Comparison of ENCODE assay signal across 8 cellular contexts in the genomic region with DNA sequence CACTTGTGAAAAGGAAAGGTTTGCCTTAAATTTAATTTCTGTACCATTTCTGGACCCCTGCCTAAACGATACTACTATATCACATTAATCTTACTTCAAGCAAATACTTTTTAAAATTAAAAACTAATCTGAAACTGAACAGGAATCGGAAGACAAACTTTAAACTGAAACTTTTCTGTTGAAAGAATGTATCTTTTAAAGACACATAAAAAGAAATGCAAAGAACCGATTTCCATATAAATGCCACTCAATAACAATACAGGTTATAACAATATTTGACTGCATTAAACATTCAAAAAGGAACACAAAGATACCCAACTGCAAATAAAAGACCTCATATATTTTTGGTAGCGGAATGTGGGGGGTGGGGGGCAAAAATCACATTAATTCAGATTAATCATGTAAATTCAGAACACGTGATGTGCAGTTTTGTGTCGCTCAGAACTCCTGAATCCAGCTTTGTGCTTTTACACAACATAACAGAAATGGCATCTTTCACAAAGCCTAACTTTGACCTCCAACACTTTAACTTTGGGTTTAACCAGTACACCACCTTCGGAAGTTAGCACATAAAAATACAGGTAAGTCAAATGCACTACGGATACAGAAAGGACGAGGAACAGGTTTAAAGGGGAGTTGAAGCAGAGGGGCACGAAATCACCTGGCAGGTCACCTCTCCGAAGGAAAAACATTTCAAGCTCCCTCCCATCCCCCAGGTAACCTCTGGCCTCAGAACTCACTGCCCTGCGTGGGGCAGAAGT. TPM values are rescaled to one million over a fixed set of nuclear protein-coding genes. Genes with fewer than 3 reads are reported as not detected.
DNase-seq lines count a peak whose midpoint lies in the region; ATAC-seq, FAIRE-seq and TF ChIP-seq lines count a peak whose summit lies in the region.

No MANE protein-coding gene starts in this region.

- no peaks in the 10 kb centered on the region for H3K9me3 ChIP-seq in Peyer's patch
- H3K9me3 ChIP-seq in esophagus (ENCODE audit: control insufficient read depth in 2 of 2, insufficient read depth in 1 of 2, low read depth in 1 of 2, low read length in 1 of 2), result peaks cover 0 to 3% of the 10 kb centered on the region in 2 donors
- no peaks in the 10 kb centered on the region for H3K9me3 ChIP-seq in pancreas

- TF ChIP-seq CTCF in Peyer's patch (IDR thresholded peaks at IDR 0.05) (no peak), pancreas (IDR thresholded peaks at IDR 0.05) (no peak)

- FAIRE-seq in pancreas (lab: Jason Lieb, UNC), result no peak

- H3K36me3 ChIP-seq in Peyer's patch (no peaks in the 10 kb centered on the region), esophagus (ENCODE audit: control insufficient read depth in 2 of 2, insufficient read depth in 2 of 2, low read length in 1 of 2) (no peaks in the 10 kb centered on the region), pancreas (no peaks in the 10 kb centered on the region)

- peak overlapping the region; percentile 48 to 76 (median 57) for H3K4me3 ChIP-seq in Peyer's patch
- H3K4me3 ChIP-seq in esophagus (ENCODE audit: low read depth in 1 of 2, low read length in 2 of 2), result peak overlapping the region; percentile 52 to 61
- H3K4me3 ChIP-seq in pancreas, result peak overlapping the region; percentile 54 to 85 (median 70)

- intact Hi-C loops in pancreas (cut with DNase I), result no loop called here

- peaks cover 0 to 5% (median 0%) of the 10 kb centered on the region in 4 donors for H3K4me1 ChIP-seq in Peyer's patch
- H3K4me1 ChIP-seq in esophagus (ENCODE audit: control insufficient read depth in 2 of 2, insufficient read depth in 2 of 2, low read length in 1 of 2), result no peaks in the 10 kb centered on the region
- peaks cover 10 to 19% (median 19%) of the 10 kb centered on the region in 3 donors for H3K4me1 ChIP-seq in pancreas

- H3K27ac ChIP-seq in Peyer's patch (peak overlapping the region; percentile 73 to 94 (median 77)), esophagus (ENCODE audit: low read depth in 2 of 2, low read length in 1 of 2) (peak overlapping the region; percentile 71 to 81), pancreas (peak overlapping the region; percentile 56 to 99 (median 72))

- DNase-seq in Caki2 (ENCODE audit: low read depth), result peak; percentile 21
- no peak for DNase-seq in Peyer's patch
- DNase-seq in pancreas, result no peak
- no peak for DNase-seq in foreskin melanocyte
- no peak for DNase-seq in left lobe of liver (ENCODE audit: low spot score)
- DNase-seq in SHP77 treated with DMSO at 0.1 percent for 48 hours (lab: John Stamatoyannopoulos, UW), result no peak
- DNase-seq in NCI-H146 (lab: John Stamatoyannopoulos, UW), result no peak

- ATAC-seq in pancreas (no peak), left lobe of liver (no peak)

- peaks cover 0 to 5% of the 10 kb centered on the region in 2 donors for H3K27me3 ChIP-seq in Peyer's patch
- H3K27me3 ChIP-seq in esophagus (ENCODE audit: control insufficient read depth in 1 of 2, insufficient read depth in 2 of 2, low read length in 2 of 2), result no peaks in the 10 kb centered on the region
- no peaks in the 10 kb centered on the region for H3K27me3 ChIP-seq in pancreas

- in situ Hi-C loops in Caki2 (cut with HindIII; ENCODE audit: low pct_unique_long_range_greater_than_20kb, low sequenced_read_pairs), result no loop called here

- TF ChIP-seq POLR2A in Peyer's patch (IDR thresholded peaks at IDR 0.05), result no peak

- 14 to 19% methylated on average over 12 of the region's 12 CpGs for WGBS in esophagus, 2 donors
- WGBS in pancreas, 2 donors, result 9 to 11% methylated on average over 12 of the region's 12 CpGs

RNA-seq across cellular contexts. Expression of a gene that starts 0.9 kb away (rescaled TPM):
- 4.2 and 13.7 TPM in 2 replicates for total RNA-seq in Caki2 (2014; rRNA removed; shearing (Covaris generic); ENCODE audit: low replicate concordance)
- total RNA-seq in Peyer's patch, result 10 to 100 TPM; 10.7 to 98.2 (median 19.9) TPM
- polyA plus RNA-seq in esophagus, result 1 to 10 TPM; 2.0 to 3.5 TPM
- 10 to 100 TPM; 10.8 to 32.5 (median 21.7) TPM for total RNA-seq in pancreas
- polyA plus RNA-seq in pancreas, result 1 to 10 TPM; 4.1 to 7.1 TPM
- total RNA-seq in left lobe of liver, result 21.9 TPM
